In genomic region chr12:22709292-22709691, GRCh38 we compare ENCODE assay signal across 8 cellular contexts.
DNase-seq lines count a peak whose midpoint lies in the region; ATAC-seq and FAIRE-seq lines count a peak whose summit lies in the region.

No MANE protein-coding gene starts in this region.

- DNase-seq in HT-29 (ENCODE audit: low spot score) (peak; percentile 54), RCC 7860 (ENCODE audit: low spot score) (peak; percentile 20), inferior parietal cortex (ENCODE audit: extremely low spot score) (peak; percentile 45), COLO668 (lab: John Stamatoyannopoulos, UW; ENCODE audit: unreplicated experiment) (no peak)
- no peak for DNase-seq in CD8-positive, alpha-beta memory T cell

- H3K4me3 Mint-ChIP-seq in CD8-positive, alpha-beta memory T cell, result peak overlapping the region in 1 of 7 donors; percentile 24

- no peaks in the 10 kb centered on the region for H3K9me3 Mint-ChIP-seq in CD8-positive, alpha-beta memory T cell

- no peaks in the 10 kb centered on the region for H3K36me3 ChIP-seq in ACC112 (ENCODE audit: insufficient read depth, low read length)
- H3K36me3 ChIP-seq in CD8-positive, alpha-beta memory T cell (ENCODE audit: insufficient read depth, low read length), result no peaks in the 10 kb centered on the region

- POLR2A ChIA-PET in CD8-positive, alpha-beta memory T cell (lab: Charles Lee), result no interaction called here

- ATAC-seq in GM18520 (IDR thresholded peaks at IDR 0.05; ENCODE audit: unreplicated experiment) (peak; percentile 57), GM18861 (IDR thresholded peaks at IDR 0.05; ENCODE audit: unreplicated experiment) (no peak)

- no peaks in the 10 kb centered on the region for H3K4me1 ChIP-seq in ACC112 (ENCODE audit: control insufficient read depth, insufficient read depth, low read length, unreplicated experiment)
- no peaks in the 10 kb centered on the region for H3K4me1 ChIP-seq in CD8-positive, alpha-beta memory T cell (ENCODE audit: insufficient read depth, low read length)

- peaks cover 1 to 5% (median 5%) of the 10 kb centered on the region in 3 donors for H3K4me1 Mint-ChIP-seq in CD8-positive, alpha-beta memory T cell

- peaks cover 4 to 5% of the 10 kb centered on the region in 2 donors for H3K27me3 Mint-ChIP-seq in CD8-positive, alpha-beta memory T cell

- no peaks in the 10 kb centered on the region for H3K9me3 ChIP-seq in CD8-positive, alpha-beta memory T cell (ENCODE audit: low read length)

- peak overlapping the region in 1 of 8 donors; percentile 44 for H3K27ac Mint-ChIP-seq in CD8-positive, alpha-beta memory T cell

- no peak overlapping the region for H3K27ac ChIP-seq in ACC112 (ENCODE audit: low read depth, low read length)
- no peak overlapping the region for H3K27ac ChIP-seq in CD8-positive, alpha-beta memory T cell (ENCODE audit: low read depth, low read length)

- no peak overlapping the region for H2AFZ ChIP-seq in ACC112 (ENCODE audit: low read length, unreplicated experiment)

- H3K27me3 ChIP-seq in ACC112 (ENCODE audit: insufficient read depth, low read length), result peaks cover 2% of the 10 kb centered on the region; the same call in 1 of the 2 replicates
- no peaks in the 10 kb centered on the region for H3K27me3 ChIP-seq in CD8-positive, alpha-beta memory T cell (ENCODE audit: insufficient read depth, low read length, poor library complexity, severe bottlenecking)

- peak; percentile 74 for FAIRE-seq in RCC 7860 (lab: Jason Lieb, UNC)

- no peaks in the 10 kb centered on the region for H3K79me2 ChIP-seq in ACC112 (ENCODE audit: control insufficient read depth, insufficient read depth, low read length, unreplicated experiment)

- peak overlapping the region; percentile 61; the same call in 1 of the 2 replicates for H3K4me3 ChIP-seq in ACC112 (ENCODE audit: low read depth, low read length)
- H3K4me3 ChIP-seq in CD8-positive, alpha-beta memory T cell (ENCODE audit: low read length), result no peak overlapping the region

- CTCF ChIA-PET in CD8-positive, alpha-beta memory T cell (lab: Charles Lee), result no interaction called here

- no peaks in the 10 kb centered on the region for H3K36me3 Mint-ChIP-seq in CD8-positive, alpha-beta memory T cell

Comparison
In these comparisons a context has a peak if more than half of its experiments do, and no peak if none do; other contexts are left out.
1. DNase-seq: peak in HT-29 (single experiment), RCC 7860 (single experiment) and inferior parietal cortex (single experiment); none in CD8-positive, alpha-beta memory T cell (0 of 5) and COLO668 (single experiment).